1 cellular context compared by ENCODE assay signal in genomic region chr14:35337557-35338255, GRCh38.
TF ChIP-seq lines count a peak whose summit lies in the region.

No MANE protein-coding gene starts in this region.

TF ChIP-seq in HepG2, 621 proteins besides CTCF, POLR2A, EP300 and RAD21 (continued from another document and continues in another):
- TF ChIP-seq ZBTB34 (CRISPR knock-in tag; IDR thresholded peaks at IDR 0.05) (0 out of 2 replicates have a peak, but pooled peaks have one; percentile 29), ETV5 (CRISPR knock-in tag; IDR thresholded peaks at IDR 0.05; ENCODE audit: borderline replicate concordance) (no peak; the same call in 1 of the 2 replicates), CC2D1A (CRISPR knock-in tag; IDR thresholded peaks at IDR 0.05) (no peak), ZNF292 (CRISPR knock-in tag; IDR thresholded peaks at IDR 0.05; ENCODE audit: borderline replicate concordance, low read depth) (no peak; the same call in 1 of the 2 replicates), ZC3H13 (CRISPR knock-in tag; IDR thresholded peaks at IDR 0.05) (no peak), LCORL (IDR thresholded peaks at IDR 0.05) (no peak), LCORL (CRISPR knock-in tag; IDR thresholded peaks at IDR 0.05) (no peak), HIVEP1 (CRISPR knock-in tag; IDR thresholded peaks at IDR 0.05) (no peak), GMEB2 (CRISPR knock-in tag; IDR thresholded peaks at IDR 0.05; ENCODE audit: low read depth) (no peak), ZNF180 (CRISPR knock-in tag; IDR thresholded peaks at IDR 0.05; ENCODE audit: borderline replicate concordance, low read depth) (no peak), MAF1 (CRISPR knock-in tag; IDR thresholded peaks at IDR 0.05; ENCODE audit: borderline replicate concordance) (no peak), ZBTB37 (CRISPR knock-in tag; IDR thresholded peaks at IDR 0.05) (no peak), HIC2 (CRISPR knock-in tag; IDR thresholded peaks at IDR 0.05; ENCODE audit: low read depth) (no peak), ZNF788 (CRISPR knock-in tag; IDR thresholded peaks at IDR 0.05; ENCODE audit: borderline replicate concordance) (no peak), ZNF589 (CRISPR knock-in tag; conservative IDR thresholded peaks at IDR 0.05) (no peak), THYN1 (CRISPR knock-in tag; IDR thresholded peaks at IDR 0.05; ENCODE audit: borderline replicate concordance, low read depth) (no peak), RNF2 (conservative IDR thresholded peaks at IDR 0.05; ENCODE audit: low read depth) (no peak), RBM39 (IDR thresholded peaks at IDR 0.05; ENCODE audit: low read depth, low read length, poor library complexity, severe bottlenecking) (peak; percentile 52), ATF3 (CRISPR knock-in tag; IDR thresholded peaks at IDR 0.05) (peak; percentile 13; the same call in 1 of the 2 replicates), LBX2 (CRISPR knock-in tag; IDR thresholded peaks at IDR 0.05; ENCODE audit: borderline replicate concordance) (no peak), ZNF18 (CRISPR knock-in tag; IDR thresholded peaks at IDR 0.05; ENCODE audit: insufficient replicate concordance) (no peak), TAF15 (IDR thresholded peaks at IDR 0.05; ENCODE audit: low read depth, low read length, poor library complexity, severe bottlenecking) (peak; percentile 38), ZNF776 (CRISPR knock-in tag; IDR thresholded peaks at IDR 0.05) (peak; percentile 36; the same call in 1 of the 2 replicates), ZNF547 (CRISPR knock-in tag; IDR thresholded peaks at IDR 0.05) (no peak), TBL1XR1 (IDR thresholded peaks at IDR 0.05; ENCODE audit: borderline replicate concordance, low read length, partially characterized antibody) (no peak), PCBP2 (optimal IDR thresholded peaks at IDR 0.05; ENCODE audit: low read depth, low read length, poor library complexity, severe bottlenecking) (no peak), KDM3A (CRISPR knock-in tag; IDR thresholded peaks at IDR 0.05; ENCODE audit: low read depth) (peak; percentile 21), POLR2AphosphoS2 (IDR thresholded peaks at IDR 0.05; ENCODE audit: low read depth, low read length) (no peak), ZFY (CRISPR knock-in tag; IDR thresholded peaks at IDR 0.05) (no peak), ZNF773 (CRISPR knock-in tag; IDR thresholded peaks at IDR 0.05; ENCODE audit: borderline replicate concordance) (no peak), PRPF4 (IDR thresholded peaks at IDR 0.05; ENCODE audit: low read depth, low read length, poor library complexity, severe bottlenecking) (no peak), ZNF496 (CRISPR knock-in tag; IDR thresholded peaks at IDR 0.05; ENCODE audit: insufficient replicate concordance) (no peak), ZNF766 (CRISPR knock-in tag; IDR thresholded peaks at IDR 0.05; ENCODE audit: borderline replicate concordance) (no peak), NFRKB (IDR thresholded peaks at IDR 0.05) (no peak), TMF1 (CRISPR knock-in tag; IDR thresholded peaks at IDR 0.05; ENCODE audit: low read depth) (no peak; the same call in 1 of the 2 replicates), MED8 (CRISPR knock-in tag; IDR thresholded peaks at IDR 0.05; ENCODE audit: insufficient replicate concordance) (no peak), ZSCAN31 (CRISPR knock-in tag; IDR thresholded peaks at IDR 0.05; ENCODE audit: low read depth) (no peak), SOX6 (IDR thresholded peaks at IDR 0.05) (no peak), SOX6 (CRISPR knock-in tag; IDR thresholded peaks at IDR 0.05) (no peak), CEBPB (IDR thresholded peaks at IDR 0.05; ENCODE audit: borderline replicate concordance, low read depth, low read length) (peak; percentile 91), BCL6 (CRISPR knock-in tag; IDR thresholded peaks at IDR 0.05) (0 out of 2 replicates have a peak, but pooled peaks have one; percentile 2), KDM1A (CRISPR knock-in tag; IDR thresholded peaks at IDR 0.05) (no peak), PCBP1 (IDR thresholded peaks at IDR 0.05; ENCODE audit: borderline replicate concordance, low read depth, low read length) (no peak), ZNF274 (CRISPR knock-in tag; IDR thresholded peaks at IDR 0.05) (peak; percentile 55; the same call in 1 of the 2 replicates), JUN (CRISPR knock-in tag; IDR thresholded peaks at IDR 0.05) (no peak), ZNF780A (CRISPR knock-in tag; IDR thresholded peaks at IDR 0.05) (no peak), PLSCR1 (CRISPR knock-in tag; IDR thresholded peaks at IDR 0.05; ENCODE audit: borderline replicate concordance) (no peak), SMAD3 (CRISPR knock-in tag; IDR thresholded peaks at IDR 0.05) (no peak; the same call in 1 of the 2 replicates), ZBTB40 (IDR thresholded peaks at IDR 0.05) (no peak), ZBTB40 (CRISPR knock-in tag; IDR thresholded peaks at IDR 0.05) (no peak), ZSCAN25 (CRISPR knock-in tag; IDR thresholded peaks at IDR 0.05) (no peak)
